ENCODE assay signal across 8 cellular contexts in genomic region chr1:36149973-36150295, GRCh38. TPM values are rescaled to one million over a fixed set of nuclear protein-coding genes. Genes with fewer than 3 reads are reported as not detected.
DNase-seq lines count a peak whose midpoint lies in the region; ATAC-seq and TF ChIP-seq lines count a peak whose summit lies in the region.

No MANE protein-coding gene starts in this region.

- H3K27me3 ChIP-seq in hepatocyte = no peaks in the 10 kb centered on the region

- H3K4me3 Mint-ChIP-seq in activated B cell treated with CpG ODN at 0.5 μM for 24 hours = peak overlapping the region; percentile 94
- H3K4me3 Mint-ChIP-seq in stimulated activated memory B cell treated with anti-CD40 and anti-IgM and Interleukin-4, amounts not matched to agents 10 μg/mL and 1 μg/mL and 100 μg/mL, for 72 hours = peak overlapping the region; percentile 96

- DNase-seq in HFF-Myc (ENCODE audit: extremely low read depth, low read depth) (no peak), activated B cell treated with CpG ODN at 0.5 μM for 24 hours (no peak), hepatocyte (ENCODE audit: low spot score) (no peak), NCI-H1092 treated with DMSO at 0.1 percent for 48 hours (lab: John Stamatoyannopoulos, UW) (no peak), DMS79 treated with DMSO at 0.1 percent for 48 hours (lab: John Stamatoyannopoulos, UW) (no peak), amygdala (lab: John Stamatoyannopoulos, UW) (no peak)
- no peak for DNase-seq in activated CD4-positive, CD25-positive, alpha-beta regulatory T cell treated with anti-CD3 and anti-CD28 coated beads, Interleukin-2, amount 50 U/mL, for 72 hours

- no peak for ATAC-seq in activated B cell treated with CpG ODN at 0.5 μM for 24 hours (ENCODE audit: low read depth)
- no peak for ATAC-seq in stimulated activated memory B cell treated with anti-CD40 and anti-IgM and Interleukin-4, amounts not matched to agents 10 μg/mL and 1 μg/mL and 100 μg/mL, for 72 hours

- peak overlapping the region; percentile 91 for H3K27ac ChIP-seq in hepatocyte

- peaks cover 7% of the 10 kb centered on the region for H3K36me3 Mint-ChIP-seq in activated B cell treated with CpG ODN at 0.5 μM for 24 hours (ENCODE audit: low read depth)
- H3K36me3 Mint-ChIP-seq in stimulated activated memory B cell treated with anti-CD40 and anti-IgM and Interleukin-4, amounts not matched to agents 10 μg/mL and 1 μg/mL and 100 μg/mL, for 72 hours = no peaks in the 10 kb centered on the region

- H3K4me1 Mint-ChIP-seq in activated B cell treated with CpG ODN at 0.5 μM for 24 hours = peaks cover 59% of the 10 kb centered on the region
- H3K4me1 Mint-ChIP-seq in stimulated activated memory B cell treated with anti-CD40 and anti-IgM and Interleukin-4, amounts not matched to agents 10 μg/mL and 1 μg/mL and 100 μg/mL, for 72 hours = peaks cover 67% of the 10 kb centered on the region

- H3K9me2 ChIP-seq in hepatocyte (replicated peaks; ENCODE audit: insufficient read depth) = no peaks in the 10 kb centered on the region

- peak overlapping the region; percentile 65 for H3K4me2 ChIP-seq in hepatocyte

- peaks cover 35% of the 10 kb centered on the region for H3K79me2 ChIP-seq in hepatocyte

- WGBS in hepatocyte (ENCODE audit: low lambda C conversion rate, missing lambda C conversion rate) = 63% methylated on average over 6 of the region's 6 CpGs

- no peaks in the 10 kb centered on the region for H3K9me3 ChIP-seq in hepatocyte (ENCODE audit: low read depth)

- TF ChIP-seq CTCF in HFF-Myc (IDR thresholded peaks at IDR 0.05; ENCODE audit: low read depth, low read length, missing control alignments) (no peak), activated B cell treated with CpG ODN at 0.5 μM for 24 hours (IDR thresholded peaks at IDR 0.05) (no peak), hepatocyte (IDR thresholded peaks at IDR 0.05; ENCODE audit: poor library complexity) (no peak)

- no peaks in the 10 kb centered on the region for H3K27me3 Mint-ChIP-seq in activated B cell treated with CpG ODN at 0.5 μM for 24 hours
- no peaks in the 10 kb centered on the region for H3K27me3 Mint-ChIP-seq in stimulated activated memory B cell treated with anti-CD40 and anti-IgM and Interleukin-4, amounts not matched to agents 10 μg/mL and 1 μg/mL and 100 μg/mL, for 72 hours

- CTCF ChIA-PET in activated B cell treated with CpG ODN at 0.5 μM for 24 hours (lab: Charles Lee) = interaction anchor here (0.6 to 4.6 kb wide), 22 partner anchors 10 to 272 kb away, joined by 3 to 115 read pairs (median 4); partner anchors contain the start of genes LSM10 and THRAP3

- peak overlapping the region; percentile 95 for H3K27ac Mint-ChIP-seq in activated B cell treated with CpG ODN at 0.5 μM for 24 hours
- H3K27ac Mint-ChIP-seq in stimulated activated memory B cell treated with anti-CD40 and anti-IgM and Interleukin-4, amounts not matched to agents 10 μg/mL and 1 μg/mL and 100 μg/mL, for 72 hours = peak overlapping the region; percentile 94

- peak overlapping the region; percentile 26; the same call in 1 of the 2 replicates for H3K4me3 ChIP-seq in HFF-Myc (replicated peaks; ENCODE audit: low read depth, low read length)
- no peak overlapping the region for H3K4me3 ChIP-seq in hepatocyte

- intact Hi-C loops in activated B cell treated with CpG ODN at 0.5 μM for 24 hours (cut with micrococcal nuclease) = loop anchor here (1.0 to 5.0 kb wide), 10 partner anchors 12 to 314 kb away; partner anchors contain the start of genes ADPRS, MRPS15, STK40 and THRAP3

- no peaks in the 10 kb centered on the region for H4K20me1 ChIP-seq in hepatocyte (ENCODE audit: insufficient read depth, poor library complexity, severe bottlenecking)

- H2AFZ ChIP-seq in hepatocyte = no peak overlapping the region

- peaks cover 21% of the 10 kb centered on the region for H3K4me1 ChIP-seq in hepatocyte (ENCODE audit: insufficient read depth)

- H3K9me3 Mint-ChIP-seq in activated B cell treated with CpG ODN at 0.5 μM for 24 hours = no peaks in the 10 kb centered on the region
- no peaks in the 10 kb centered on the region for H3K9me3 Mint-ChIP-seq in stimulated activated memory B cell treated with anti-CD40 and anti-IgM and Interleukin-4, amounts not matched to agents 10 μg/mL and 1 μg/mL and 100 μg/mL, for 72 hours

- H3K36me3 ChIP-seq in hepatocyte (replicated peaks; ENCODE audit: insufficient read depth, low read depth) = no peaks in the 10 kb centered on the region

- POLR2A ChIA-PET in activated B cell treated with CpG ODN at 0.5 μM for 24 hours (lab: Charles Lee) = interaction anchor here (0.6 to 6.4 kb wide), 26 partner anchors 11 to 551 kb away, joined by 3 to 95 read pairs (median 5); partner anchors contain the start of genes LSM10, MRPS15, OSCP1 and THRAP3

RNA-seq across cellular contexts. Expression of gene TRAPPC3, which starts 0.6 kb away (rescaled TPM):
- total RNA-seq in activated B cell treated with CpG ODN at 0.5 μM for 24 hours = 45.3 and 48.5 TPM in 2 replicates
- 128 and 139 TPM in 2 replicates for total RNA-seq in hepatocyte
- polyA plus RNA-seq in hepatocyte = 131 and 148 TPM in 2 replicates

RNA-seq across cellular contexts. Expression of gene MAP7D1, which starts 6.0 kb away (rescaled TPM):
- 56.5 and 59.9 TPM in 2 replicates for total RNA-seq in activated B cell treated with CpG ODN at 0.5 μM for 24 hours
- total RNA-seq in hepatocyte = 46.0 and 48.4 TPM in 2 replicates
- polyA plus RNA-seq in hepatocyte = 84.7 and 97.8 TPM in 2 replicates

RNA-seq across cellular contexts. Expression of gene COL8A2, which starts 24.9 kb away (rescaled TPM):
- total RNA-seq in activated B cell treated with CpG ODN at 0.5 μM for 24 hours = 0.24 and 0.64 TPM in 2 replicates
- 32.6 and 44.8 TPM in 2 replicates for total RNA-seq in hepatocyte
- 53.7 and 59.4 TPM in 2 replicates for polyA plus RNA-seq in hepatocyte

Comparison
In these comparisons a context has a peak if more than half of its experiments do, and no peak if none do; other contexts are left out.
1. RNA of gene COL8A2, which starts 24.9 kb away (total RNA-seq): 32.6 to 44.8 TPM in hepatocyte; 0.24 to 0.64 TPM in activated B cell treated with CpG ODN at 0.5 μM for 24 hours; every median in the first group is over 10 times any median in the second.